ENCODE assay signal across 32 cellular contexts in genomic region chr16:19890901-19891300, GRCh38. TPM values are rescaled to one million over a fixed set of nuclear protein-coding genes. Genes with fewer than 3 reads are reported as not detected.
"Had no signal": no experiment of that assay in that cellular context is flagged by ENCODE, and none has a peak within 500 bp of the region (broad histone marks: within the 10 kb centered on the region; RNA-seq: fewer than 3 reads in every experiment).

No MANE protein-coding gene starts in this region.

- H3K4me1 ChIP-seq: ascending aorta had no signal

- H3K36me3 ChIP-seq: ascending aorta, cardiac muscle cell had no signal

- FAIRE-seq: bronchial epithelial cell, TTC549 had no signal

- H3K4me3 ChIP-seq: ascending aorta, cardiac muscle cell had no signal

- H3K27me3 ChIP-seq: ascending aorta, cardiac muscle cell had no signal

- DNase-seq: activated CD4-positive, alpha-beta memory T cell treated with anti-CD3 and anti-CD28 coated beads, Interleukin-2, amount 10 ng/mL, durations not matched to agents 7 days and 5 days; activated CD4-positive, alpha-beta T cell treated with anti-CD3 and anti-CD28 coated beads for 1 hour; activated CD4-positive, alpha-beta T cell treated with anti-CD3 and anti-CD28 coated beads for 36 hours; activated CD4-positive, alpha-beta T cell treated with anti-CD3 and anti-CD28 coated beads for 48 hours; activated CD4-positive, alpha-beta T cell treated with anti-CD3 and anti-CD28 coated beads, Interleukin-2, amount 10 ng/mL, durations not matched to agents 7 days and 5 days; activated CD4-positive, alpha-beta T cell treated with anti-CD3 and anti-CD28 coated beads, Interleukin-2, amount 50 U/mL, for 48 hours; activated CD4-positive, CD25-positive, alpha-beta regulatory T cell; activated CD8-positive, alpha-beta memory T cell treated with anti-CD3 and anti-CD28 coated beads for 24 hours; activated CD8-positive, alpha-beta memory T cell treated with anti-CD3 and anti-CD28 coated beads, Interleukin-2, amount 10 ng/mL, durations not matched to agents 7 days and 5 days; activated CD8-positive, alpha-beta memory T cell treated with anti-CD3 and anti-CD28 coated beads, Interleukin-2, amount 50 U/mL, for 48 hours; activated CD8-positive, alpha-beta T cell treated with anti-CD3 and anti-CD28 coated beads, Interleukin-2, amount 10 ng/mL, durations not matched to agents 7 days and 5 days; activated effector memory CD4-positive, alpha-beta T cell treated with Interleukin-2 at 50 U/mL for 16 hours; activated gamma-delta T cell; activated naive CD4-positive, alpha-beta T cell treated with anti-CD3 and anti-CD28 coated beads, Interleukin-2, amount 10 ng/mL, durations not matched to agents 7 days and 5 days; activated naive CD4-positive, alpha-beta T cell treated with Interleukin-2 at 50 U/mL for 16 hours; activated naive CD8-positive, alpha-beta T cell treated with anti-CD3 and anti-CD28 coated beads, Interleukin-2, amount 10 ng/mL, durations not matched to agents 7 days and 5 days; activated naive CD8-positive, alpha-beta T cell treated with anti-CD3 and anti-CD28 coated beads, Interleukin-2, amount 50 U/mL, for 24 hours; activated T-cell treated with anti-CD3 and anti-CD28 coated beads, Interleukin-2, amount 50 U/mL, for 24 hours; activated T-cell treated with anti-CD3 and anti-CD28 coated beads, Interleukin-2, amount 50 U/mL, for 48 hours; amygdala; anterior cingulate cortex; caudate nucleus; cerebellar nuclear complex; T-helper 2 cell; T-helper 9 cell had no signal

- ATAC-seq: activated CD4-positive, alpha-beta T cell treated with anti-CD3 and anti-CD28 coated beads for 36 hours; activated CD4-positive, CD25-positive, alpha-beta regulatory T cell treated with anti-CD3 and anti-CD28 coated beads, Interleukin-2, amount 50 U/mL, for 24 hours; activated CD8-positive, alpha-beta memory T cell treated with anti-CD3 and anti-CD28 coated beads, Interleukin-2, amount 10 ng/mL, durations not matched to agents 7 days and 5 days; activated CD8-positive, alpha-beta T cell treated with anti-CD3 and anti-CD28 coated beads, Interleukin-2, amount 10 ng/mL, durations not matched to agents 7 days and 5 days; activated naive CD8-positive, alpha-beta T cell treated with anti-CD3 and anti-CD28 coated beads, Interleukin-2, amount 50 U/mL, for 24 hours had no signal

- H3K9me3 ChIP-seq: ascending aorta had no signal

- H3K27ac ChIP-seq: ascending aorta, cardiac muscle cell, VCaP had no signal

RNA-seq across cellular contexts. Expression of gene GPRC5B, which starts 6.3 kb away (rescaled TPM):
- total RNA-seq: activated CD8-positive, alpha-beta memory T cell treated with anti-CD3 and anti-CD28 coated beads, Interleukin-2, amount 10 ng/mL, durations not matched to agents 7 days and 5 days; activated CD8-positive, alpha-beta T cell treated with anti-CD3 and anti-CD28 coated beads, Interleukin-2, amount 10 ng/mL, durations not matched to agents 7 days and 5 days; activated T-helper 2 cell treated with anti-CD3 and anti-CD28 coated beads, Interferon-gamma antibody, Interleukin-2, Interleukin-4, amounts not matched to agents 10 μg/mL and 5 μg/mL and 100 μg/mL, durations not matched to agents 14 hours and 24 hours and 36 hours had no signal
